ENCODE assay signal across 20 cellular contexts in the genomic region with DNA sequence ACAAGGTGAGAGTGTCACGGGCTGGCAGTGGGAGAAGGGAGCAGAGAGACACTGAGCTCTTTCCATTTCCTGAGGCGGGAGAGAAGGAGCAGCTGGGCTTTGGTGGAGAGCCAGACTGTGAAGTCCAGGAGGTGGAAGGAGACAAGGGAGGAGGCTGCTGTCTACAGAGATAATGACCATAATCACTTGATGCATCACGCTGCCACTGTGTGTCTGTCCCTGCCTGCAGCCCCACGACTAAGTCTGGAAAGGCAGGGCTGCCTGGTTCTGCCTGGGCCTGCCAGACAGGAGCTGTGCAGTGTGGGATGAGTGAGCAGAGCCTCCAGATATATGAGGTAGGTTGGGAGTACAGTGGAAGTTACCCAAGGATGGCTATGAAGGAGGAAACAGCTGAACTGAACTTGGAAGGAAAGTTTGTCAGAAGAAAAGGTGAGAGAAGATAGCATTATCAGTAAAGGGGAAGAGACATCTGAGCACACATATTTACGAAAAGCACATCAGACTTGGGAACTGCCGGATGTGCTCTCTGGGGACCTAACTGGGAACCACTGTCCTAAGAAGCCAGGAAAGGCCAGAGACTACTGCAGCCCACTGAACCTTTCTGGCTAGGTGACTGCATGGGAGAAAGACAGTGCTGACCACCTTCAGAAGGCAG. TPM values are rescaled to one million over a fixed set of nuclear protein-coding genes. Genes with fewer than 3 reads are reported as not detected.
DNase-seq lines count a peak whose midpoint lies in the region; ATAC-seq, FAIRE-seq and TF ChIP-seq lines count a peak whose summit lies in the region.
"Had no signal": no experiment of that assay in that cellular context is flagged by ENCODE, and none has a peak within 500 bp of the region (broad histone marks: within the 10 kb centered on the region; RNA-seq: fewer than 3 reads in every experiment).

No MANE protein-coding gene starts in this region.

- intact Hi-C loops in esophagus squamous epithelium (cut with DNase I): no loop called here

- peak overlapping the region; percentile 57 for H3K27ac Mint-ChIP-seq in activated CD8-positive, alpha-beta memory T cell treated with anti-CD3 and anti-CD28 coated beads, Interleukin-2, amount 10 ng/mL, durations not matched to agents 7 days and 5 days

- FAIRE-seq in H54 (lab: Jason Lieb, UNC): no peak
- FAIRE-seq: A549, TTC549 had no signal

- H3K9me3 ChIP-seq in esophagus squamous epithelium (no peaks in the 10 kb centered on the region), smooth muscle cell (replicated peaks; ENCODE audit: low read depth) (no peaks in the 10 kb centered on the region)
- H3K9me3 ChIP-seq: A549, BLaER1 had no signal

- H3K36me3 ChIP-seq in esophagus squamous epithelium (peaks cover 1 to 100% (median 51%) of the 10 kb centered on the region in 3 donors), smooth muscle cell (ENCODE audit: low read depth) (no peaks in the 10 kb centered on the region)

- H3K4me3 Mint-ChIP-seq in activated CD8-positive, alpha-beta memory T cell treated with anti-CD3 and anti-CD28 coated beads, Interleukin-2, amount 10 ng/mL, durations not matched to agents 7 days and 5 days: no peak overlapping the region
- H3K4me3 Mint-ChIP-seq: natural killer cell treated with Interleukin-12 subunit alpha and Interleukin-12 subunit beta and Interleukin-15 and Interleukin-18, amount 100 ng/mL, for 72 hours had no signal

- H3K27me3 Mint-ChIP-seq in activated CD8-positive, alpha-beta memory T cell treated with anti-CD3 and anti-CD28 coated beads, Interleukin-2, amount 10 ng/mL, durations not matched to agents 7 days and 5 days: no peaks in the 10 kb centered on the region
- H3K27me3 Mint-ChIP-seq: natural killer cell treated with Interleukin-12 subunit alpha and Interleukin-12 subunit beta and Interleukin-15 and Interleukin-18, amount 100 ng/mL, for 72 hours had no signal

- no peaks in the 10 kb centered on the region for H3K4me1 Mint-ChIP-seq in activated CD8-positive, alpha-beta memory T cell treated with anti-CD3 and anti-CD28 coated beads, Interleukin-2, amount 10 ng/mL, durations not matched to agents 7 days and 5 days

- H3K4me2 ChIP-seq in smooth muscle cell: no peak overlapping the region
- H3K4me2 ChIP-seq: A549, BLaER1 had no signal

- CTCF ChIA-PET in activated CD8-positive, alpha-beta memory T cell treated with anti-CD3 and anti-CD28 coated beads, Interleukin-2, amount 10 ng/mL, durations not matched to agents 7 days and 5 days (lab: Charles Lee): no interaction called here

- H3K9ac ChIP-seq in smooth muscle cell (ENCODE audit: low read depth): no peak overlapping the region
- H3K9ac ChIP-seq: BLaER1 had no signal

- no peak overlapping the region for H2AFZ ChIP-seq in smooth muscle cell (ENCODE audit: low read depth)

- 62% methylated on average over 6 of the region's 6 CpGs for WGBS in esophagus squamous epithelium, 2 donors
- 76% methylated on average over 6 of the region's 6 CpGs for WGBS in smooth muscle cell (ENCODE audit: low lambda C conversion rate)

- peaks cover 22% of the 10 kb centered on the region for H4K20me1 ChIP-seq in smooth muscle cell (ENCODE audit: low read depth)

- TF ChIP-seq POLR2A in esophagus squamous epithelium (IDR thresholded peaks at IDR 0.05) (no peak), H54 (IDR thresholded peaks at IDR 0.05; ENCODE audit: low read depth, low read length) (no peak)

- H3K27me3 ChIP-seq in esophagus squamous epithelium (no peaks in the 10 kb centered on the region), smooth muscle cell (ENCODE audit: low read depth) (no peaks in the 10 kb centered on the region)
- H3K27me3 ChIP-seq: BLaER1 had no signal

- DNase-seq in activated CD8-positive, alpha-beta memory T cell treated with anti-CD3 and anti-CD28 coated beads, Interleukin-2, amount 10 ng/mL, durations not matched to agents 7 days and 5 days: no peak
- no peak for DNase-seq in activated CD8-positive, alpha-beta memory T cell treated with anti-CD3 and anti-CD28 coated beads, Interleukin-2, amount 50 U/mL, for 48 hours
- DNase-seq in NCI-H2227 treated with DMSO at 0.1 percent for 48 hours (lab: John Stamatoyannopoulos, UW) (peak; percentile 41), esophagus squamous epithelium (lab: John Stamatoyannopoulos, UW) (no peak), smooth muscle cell (lab: John Stamatoyannopoulos, UW; ENCODE audit: unreplicated experiment) (no peak), H54 (ENCODE audit: insufficient read length, low spot score) (no peak), NCI-H1930 (lab: John Stamatoyannopoulos, UW) (no peak), NCI-H2029 treated with DMSO at 0.1 percent for 48 hours (lab: John Stamatoyannopoulos, UW) (no peak)
- DNase-seq: activated CD4-positive, alpha-beta T cell treated with anti-CD3 and anti-CD28 coated beads, Interleukin-2, amount 50 U/mL, for 1 hour; activated T-cell treated with anti-CD3 and anti-CD28 coated beads for 4 hours; effector CD8-positive, alpha-beta T cell; NCI-H1436 treated with DMSO at 0.1 percent for 48 hours; NCI-H2171; stimulated activated CD4-positive, alpha-beta T cell treated with anti-CD3 and anti-CD28 coated beads, Interleukin-2, amount 100 ng/mL, for 48 hours had no signal

- no peaks in the 10 kb centered on the region for H3F3A ChIP-seq in smooth muscle cell (ENCODE audit: low read depth)

- H3K4me3 ChIP-seq in esophagus squamous epithelium (no peak overlapping the region), smooth muscle cell (no peak overlapping the region)
- H3K4me3 ChIP-seq: A549, BLaER1 had no signal

- H3K4me1 ChIP-seq in esophagus squamous epithelium (peaks cover 7 to 54% (median 22%) of the 10 kb centered on the region in 3 donors), smooth muscle cell (ENCODE audit: low read depth) (no peaks in the 10 kb centered on the region)
- H3K4me1 ChIP-seq: A549, BLaER1 had no signal

- H3K36me3 Mint-ChIP-seq in activated CD8-positive, alpha-beta memory T cell treated with anti-CD3 and anti-CD28 coated beads, Interleukin-2, amount 10 ng/mL, durations not matched to agents 7 days and 5 days: peaks cover 5% of the 10 kb centered on the region

- TF ChIP-seq CTCF in esophagus squamous epithelium (IDR thresholded peaks at IDR 0.05): no peak
- no peak for TF ChIP-seq CTCF in smooth muscle cell (IDR thresholded peaks at IDR 0.05; ENCODE audit: borderline replicate concordance, insufficient read depth, poor library complexity, severe bottlenecking)

- H3K27ac ChIP-seq in esophagus squamous epithelium (peak overlapping the region in 3 of 4 donors; percentile 17 to 41 (median 21)), smooth muscle cell (ENCODE audit: low read depth) (peak overlapping the region; percentile 7)
- H3K27ac ChIP-seq: A549, BLaER1 had no signal

- no peaks in the 10 kb centered on the region for H3K9me3 Mint-ChIP-seq in activated CD8-positive, alpha-beta memory T cell treated with anti-CD3 and anti-CD28 coated beads, Interleukin-2, amount 10 ng/mL, durations not matched to agents 7 days and 5 days (ENCODE audit: low read depth)
- H3K9me3 Mint-ChIP-seq: natural killer cell treated with Interleukin-12 subunit alpha and Interleukin-12 subunit beta and Interleukin-15 and Interleukin-18, amount 100 ng/mL, for 72 hours had no signal

- no peak for ATAC-seq in activated CD8-positive, alpha-beta memory T cell treated with anti-CD3 and anti-CD28 coated beads, Interleukin-2, amount 10 ng/mL, durations not matched to agents 7 days and 5 days
- ATAC-seq: left lobe of liver; natural killer cell treated with Interleukin-12 subunit alpha and Interleukin-12 subunit beta and Interleukin-15 and Interleukin-18, amount 100 ng/mL, for 72 hours; Right ventricle myocardium inferior had no signal

- H3K79me2 ChIP-seq in smooth muscle cell (ENCODE audit: low read depth): peaks cover under 1% of the 10 kb centered on the region

RNA-seq across cellular contexts. Expression of a gene that starts 12.6 kb away (rescaled TPM):
- total RNA-seq in activated CD8-positive, alpha-beta memory T cell treated with anti-CD3 and anti-CD28 coated beads, Interleukin-2, amount 10 ng/mL, durations not matched to agents 7 days and 5 days: 100 to 1,000 TPM; 126 to 130 TPM
- 10 to 100 TPM; 63.4 to 96.5 (median 76.2) TPM for total RNA-seq in esophagus squamous epithelium
- total RNA-seq in smooth muscle cell: 77.2 and 90.0 TPM in 2 replicates
- polyA plus RNA-seq in smooth muscle cell: 72.5 and 80.4 TPM in 2 replicates

RNA-seq across cellular contexts. Expression of a gene that starts 19.7 kb away (rescaled TPM):
- 1 to 10 TPM; 3.3 to 5.7 TPM for total RNA-seq in activated CD8-positive, alpha-beta memory T cell treated with anti-CD3 and anti-CD28 coated beads, Interleukin-2, amount 10 ng/mL, durations not matched to agents 7 days and 5 days
- total RNA-seq in esophagus squamous epithelium (1 to 10 TPM; 2.4 to 7.2 (median 4.4) TPM), smooth muscle cell (0.58 and 1.5 TPM in 2 replicates)
- polyA plus RNA-seq in smooth muscle cell: 1.4 and 3.5 TPM in 2 replicates

RNA-seq across cellular contexts. Expression of a gene that starts 25.0 kb away (rescaled TPM):
- total RNA-seq in activated CD8-positive, alpha-beta memory T cell treated with anti-CD3 and anti-CD28 coated beads, Interleukin-2, amount 10 ng/mL, durations not matched to agents 7 days and 5 days: 100 to 1,000 TPM in 1 of 2 experiments, 10 to 100 TPM in 1; 77.5 to 116 TPM
- total RNA-seq in esophagus squamous epithelium: 10 to 100 TPM; 28.5 to 52.1 (median 41.9) TPM
- total RNA-seq in smooth muscle cell: 28.3 and 36.5 TPM in 2 replicates
- 42.8 and 58.2 TPM in 2 replicates for polyA plus RNA-seq in smooth muscle cell

RNA-seq across cellular contexts. Expression of a gene that starts 32.0 kb away (rescaled TPM):
- total RNA-seq in activated CD8-positive, alpha-beta memory T cell treated with anti-CD3 and anti-CD28 coated beads, Interleukin-2, amount 10 ng/mL, durations not matched to agents 7 days and 5 days: 10 to 100 TPM; 72.9 to 81.2 TPM
- total RNA-seq in esophagus squamous epithelium: 10 to 100 TPM; 17.1 to 81.6 (median 33.6) TPM
- 172 and 235 TPM in 2 replicates for total RNA-seq in smooth muscle cell
- polyA plus RNA-seq in smooth muscle cell: 511 and 635 TPM in 2 replicates

RNA-seq across cellular contexts. Expression of a gene that starts 55.9 kb away (rescaled TPM):
- total RNA-seq in activated CD8-positive, alpha-beta memory T cell treated with anti-CD3 and anti-CD28 coated beads, Interleukin-2, amount 10 ng/mL, durations not matched to agents 7 days and 5 days: 100 to 1,000 TPM in 1 of 2 experiments, 10 to 100 TPM in 1; 81.5 to 128 TPM
- total RNA-seq in esophagus squamous epithelium (10 to 100 TPM; 11.9 to 51.1 (median 27.2) TPM), smooth muscle cell (116 and 121 TPM in 2 replicates)
- polyA plus RNA-seq in smooth muscle cell: 194 and 202 TPM in 2 replicates
